ENCODE assay signal across 22 cellular contexts in genomic region chr9:20990867-20991266, GRCh38. TPM values are rescaled to one million over a fixed set of nuclear protein-coding genes. Genes with fewer than 3 reads are reported as not detected.
DNase-seq lines count a peak whose midpoint lies in the region; ATAC-seq and TF ChIP-seq lines count a peak whose summit lies in the region.
"Had no signal": no experiment of that assay in that cellular context is flagged by ENCODE, and none has a peak within 500 bp of the region (broad histone marks: within the 10 kb centered on the region; RNA-seq: fewer than 3 reads in every experiment).

No MANE protein-coding gene starts in this region.

- H3K27ac ChIP-seq in left ventricle myocardium inferior (replicated peaks) = no peak overlapping the region
- peak overlapping the region in 1 of 2 donors; percentile 87 for H3K27ac ChIP-seq in left lung
- H3K27ac ChIP-seq in upper lobe of right lung = no peak overlapping the region
- H3K27ac ChIP-seq in RWPE1 = no peak overlapping the region
- H3K27ac ChIP-seq in foreskin keratinocyte = no peak overlapping the region
- H3K27ac ChIP-seq: VCaP had no signal

- H3K27me3 ChIP-seq in left ventricle myocardium inferior (ENCODE audit: low read depth) (no peaks in the 10 kb centered on the region), left lung (no peaks in the 10 kb centered on the region), upper lobe of right lung (no peaks in the 10 kb centered on the region), foreskin keratinocyte (no peaks in the 10 kb centered on the region)
- H3K27me3 ChIP-seq: BE2C had no signal

- DNase-seq in Right ventricle myocardium superior (peak; percentile 38), left ventricle myocardium inferior (no peak), SKM-1 treated with dmso at 0.1 percent for 144 hours (lab: John Stamatoyannopoulos, UW; ENCODE audit: unreplicated experiment) (peak; percentile 87), left lung (peak in 1 of 2 donors; percentile 69), upper lobe of right lung (no peak), RWPE1 (ENCODE audit: low spot score) (no peak), foreskin keratinocyte (no peak), foreskin melanocyte (no peak)
- DNase-seq: 8988T; activated CD4-positive, alpha-beta T cell treated with anti-CD3 and anti-CD28 coated beads, Interleukin-2, amount 50 U/mL, for 1 hour; activated naive CD4-positive, alpha-beta T cell treated with Interleukin-2 at 50 U/mL for 16 hours; BE2C; central memory CD4-positive, alpha-beta T cell; erythroblast; glutamatergic neuron; mesenchymal stem cell; NCI-H2029; NCI-H446 treated with DMSO at 0.1 percent for 48 hours; small intestine; stimulated activated CD4-positive, alpha-beta T cell treated with anti-CD3 and anti-CD28 coated beads, Interleukin-4, amount 100 ng/mL, for 1 hour; stimulated activated naive CD8-positive, alpha-beta T cell treated with anti-CD3 and anti-CD28 coated beads, Interleukin-15, amount 100 ng/mL, for 72 hours had no signal

- H3K4me1 ChIP-seq in left ventricle myocardium inferior (no peaks in the 10 kb centered on the region), left lung (peaks cover 4 to 24% of the 10 kb centered on the region in 2 donors), upper lobe of right lung (peaks cover 16% of the 10 kb centered on the region), foreskin keratinocyte (no peaks in the 10 kb centered on the region)
- H3K4me1 ChIP-seq: BE2C had no signal

- ATAC-seq in Right ventricle myocardium superior (ENCODE audit: poor library complexity) (peak; percentile 69), left lung (peak; percentile 80), upper lobe of right lung (peak; percentile 88), foreskin keratinocyte (no peak)
- ATAC-seq: stimulated activated naive CD8-positive, alpha-beta T cell treated with anti-CD3 and anti-CD28 coated beads, Interleukin-15, amount 100 ng/mL, for 72 hours had no signal

- TF ChIP-seq CTCF in left ventricle myocardium inferior (IDR thresholded peaks at IDR 0.05; ENCODE audit: borderline replicate concordance) = no peak
- TF ChIP-seq CTCF in left lung (IDR thresholded peaks at IDR 0.05) = no peak
- no peak for TF ChIP-seq CTCF in upper lobe of right lung (IDR thresholded peaks at IDR 0.05)
- TF ChIP-seq CTCF in RWPE1 (conservative IDR thresholded peaks at IDR 0.05; ENCODE audit: low read depth) = no peak
- no peak for TF ChIP-seq CTCF in foreskin keratinocyte (conservative IDR thresholded peaks at IDR 0.05)

- POLR2A ChIA-PET in RWPE1 (lab: Yijun Ruan, JAX; ENCODE audit: low non-redundant PET) = no interaction called here

- intact Hi-C loops in Right ventricle myocardium superior (cut with DNase I) (no loop called here), left ventricle myocardium inferior (cut with micrococcal nuclease) (no loop called here), left lung (cut with DNase I) (no loop called here), upper lobe of right lung (cut with DNase I) (no loop called here)

- H3K9me3 ChIP-seq in left ventricle myocardium inferior (replicated peaks) = no peaks in the 10 kb centered on the region
- no peaks in the 10 kb centered on the region for H3K9me3 ChIP-seq in left lung
- no peaks in the 10 kb centered on the region for H3K9me3 ChIP-seq in upper lobe of right lung
- H3K9me3 ChIP-seq: BE2C had no signal

- H3K36me3 ChIP-seq in left ventricle myocardium inferior = peaks cover 77% of the 10 kb centered on the region
- peaks cover 0 to 16% of the 10 kb centered on the region in 2 donors for H3K36me3 ChIP-seq in left lung
- peaks cover 10% of the 10 kb centered on the region for H3K36me3 ChIP-seq in upper lobe of right lung

- H3K4me3 ChIP-seq in left ventricle myocardium inferior (no peak overlapping the region), left lung (no peak overlapping the region), upper lobe of right lung (no peak overlapping the region)

- CTCF ChIA-PET in RWPE1 (lab: Yijun Ruan, JAX) = no interaction called here

RNA-seq across cellular contexts. Expression of gene HACD4, which starts 40.6 kb away (rescaled TPM):
- total RNA-seq in Right ventricle myocardium superior = 1.0 TPM
- 0.71 TPM for total RNA-seq in left ventricle myocardium inferior
- 1 to 10 TPM; 6.3 to 8.4 TPM for total RNA-seq in left lung
- 10.6 TPM for total RNA-seq in upper lobe of right lung
- 5.4 and 7.9 TPM in 2 replicates for total RNA-seq in foreskin keratinocyte
- polyA plus RNA-seq in foreskin keratinocyte = 2.7 and 3.6 TPM in 2 replicates

Comparison
In these comparisons a context has a peak if more than half of its experiments do, and no peak if none do; other contexts are left out.
1. DNase-seq: peak in Right ventricle myocardium superior (single experiment) and SKM-1 treated with dmso at 0.1 percent for 144 hours (single experiment); none in left ventricle myocardium inferior (single experiment), upper lobe of right lung (single experiment), RWPE1 (single experiment), foreskin keratinocyte (0 of 2) and foreskin melanocyte (single experiment).